In genomic region chr12:47775100-47775911, GRCh38 we compare ENCODE assay signal across 1 cellular context.
TF ChIP-seq lines count a peak whose summit lies in the region.

No MANE protein-coding gene starts in this region.

TF ChIP-seq in K562, 482 proteins besides CTCF, POLR2A, EP300 and RAD21 (continued from another document and continues in another):
- TF ChIP-seq ZBTB40 (IDR thresholded peaks at IDR 0.05) (no peak), ZBTB40 (CRISPR knock-in tag; IDR thresholded peaks at IDR 0.05) (no peak), NR3C1 (CRISPR knock-in tag; IDR thresholded peaks at IDR 0.05) (no peak), CREB3 (tag; conservative IDR thresholded peaks at IDR 0.05; ENCODE audit: low read depth) (peak; percentile 85; the same call in 1 of the 2 replicates), BACH1 (tag; IDR thresholded peaks at IDR 0.05) (peak; percentile 100), MED1 (CRISPR knock-in tag; IDR thresholded peaks at IDR 0.05; ENCODE audit: borderline replicate concordance) (no peak), TCF7L2 (IDR thresholded peaks at IDR 0.05; ENCODE audit: low read depth, low read length) (no peak; the same call in 1 of the 2 replicates), C11orf30 (IDR thresholded peaks at IDR 0.05; ENCODE audit: low read depth) (peak; percentile 100), E2F8 (IDR thresholded peaks at IDR 0.05; ENCODE audit: low read depth, partially characterized antibody) (no peak), SAFB2 (IDR thresholded peaks at IDR 0.05; ENCODE audit: borderline replicate concordance, low read depth, low read length, severe bottlenecking) (no peak), ZNF696 (CRISPR knock-in tag; conservative IDR thresholded peaks at IDR 0.05) (no peak), CUX1 (CRISPR knock-in tag; IDR thresholded peaks at IDR 0.05) (no peak), ZNF384 (IDR thresholded peaks at IDR 0.05; ENCODE audit: low read depth, low read length) (no peak), KLF16 (IDR thresholded peaks at IDR 0.05) (no peak), ZNF316 (IDR thresholded peaks at IDR 0.05) (peak; percentile 100), ZNF699 (CRISPR knock-in tag; IDR thresholded peaks at IDR 0.05; ENCODE audit: insufficient replicate concordance) (no peak), TEAD4 (IDR thresholded peaks at IDR 0.05; ENCODE audit: low read length) (no peak), TEAD4 (CRISPR knock-in tag; IDR thresholded peaks at IDR 0.05; ENCODE audit: borderline replicate concordance) (no peak), ZBTB43 (CRISPR knock-in tag; IDR thresholded peaks at IDR 0.05) (no peak), FOXK1 (CRISPR knock-in tag; IDR thresholded peaks at IDR 0.05; ENCODE audit: borderline replicate concordance) (no peak), PHB (CRISPR knock-in tag; IDR thresholded peaks at IDR 0.05) (no peak), TEAD1 (CRISPR knock-in tag; IDR thresholded peaks at IDR 0.05) (peak; percentile 8 to 45; a peak in 2 of 4 replicates), HDAC2 (IDR thresholded peaks at IDR 0.05) (peak; percentile 39; the same call in 1 of the 2 replicates), TRIM28 (IDR thresholded peaks at IDR 0.05) (peak; percentile 44; the same call in 1 of the 2 replicates), HNRNPL (IDR thresholded peaks at IDR 0.05; ENCODE audit: low read depth, low read length) (no peak), ZSCAN29 (IDR thresholded peaks at IDR 0.05) (no peak), CREBBP (IDR thresholded peaks at IDR 0.05; ENCODE audit: low read depth, low read length) (no peak), SMAD3 (CRISPR knock-in tag; conservative IDR thresholded peaks at IDR 0.05) (0 out of 2 replicates have a peak, but pooled peaks have one; percentile 14), THAP7 (CRISPR knock-in tag; IDR thresholded peaks at IDR 0.05) (no peak), CSDE1 (IDR thresholded peaks at IDR 0.05) (no peak), SRSF7 (optimal IDR thresholded peaks at IDR 0.05; ENCODE audit: low read depth, low read length) (no peak), POU5F1 (IDR thresholded peaks at IDR 0.05; ENCODE audit: borderline replicate concordance, low read depth, low read length, partially characterized antibody) (no peak), CHAMP1 (IDR thresholded peaks at IDR 0.05) (no peak), ZNF282 (CRISPR knock-in tag; IDR thresholded peaks at IDR 0.05) (no peak), ZNF239 (CRISPR knock-in tag; IDR thresholded peaks at IDR 0.05) (no peak), ZNF584 (CRISPR knock-in tag; IDR thresholded peaks at IDR 0.05; ENCODE audit: low read depth) (peak; percentile 73; the same call in 1 of the 2 replicates), CCNT2 (IDR thresholded peaks at IDR 0.05; ENCODE audit: borderline replicate concordance, extremely low read depth, insufficient read length, low read depth, low read length) (no peak)
